In genomic region chr18:36942264-36942663, GRCh38 we compare ENCODE assay signal across 8 cellular contexts.
DNase-seq lines count a peak whose midpoint lies in the region; ATAC-seq and TF ChIP-seq lines count a peak whose summit lies in the region.

No MANE protein-coding gene starts in this region.

- peak; percentile 73 for TF ChIP-seq CTCF in 22Rv1 (IDR thresholded peaks at IDR 0.05)

- ATAC-seq in HG03469 (IDR thresholded peaks at IDR 0.05; ENCODE audit: unreplicated experiment) (peak; percentile 48), HG03108 (IDR thresholded peaks at IDR 0.05; ENCODE audit: unreplicated experiment) (no peak)

- DNase-seq in GM04504 (ENCODE audit: low read depth) (peak; percentile 8), RPMI8226 (peak; percentile 23), glomerular visceral epithelial cell (ENCODE audit: extremely low spot score) (peak; percentile 17), DMS79 treated with DMSO at 0.1 percent for 48 hours (lab: John Stamatoyannopoulos, UW) (no peak), NCI-H1092 (lab: John Stamatoyannopoulos, UW) (no peak)

- H3K27ac ChIP-seq in 22Rv1 = no peak overlapping the region

Comparison
In these comparisons a context has a peak if more than half of its experiments do, and no peak if none do; other contexts are left out.
1. DNase-seq: peak in GM04504 (single experiment), RPMI8226 (single experiment) and glomerular visceral epithelial cell (single experiment); none in DMS79 treated with DMSO at 0.1 percent for 48 hours (single experiment) and NCI-H1092 (single experiment).